24 cellular contexts compared by ENCODE assay signal in the genomic region with DNA sequence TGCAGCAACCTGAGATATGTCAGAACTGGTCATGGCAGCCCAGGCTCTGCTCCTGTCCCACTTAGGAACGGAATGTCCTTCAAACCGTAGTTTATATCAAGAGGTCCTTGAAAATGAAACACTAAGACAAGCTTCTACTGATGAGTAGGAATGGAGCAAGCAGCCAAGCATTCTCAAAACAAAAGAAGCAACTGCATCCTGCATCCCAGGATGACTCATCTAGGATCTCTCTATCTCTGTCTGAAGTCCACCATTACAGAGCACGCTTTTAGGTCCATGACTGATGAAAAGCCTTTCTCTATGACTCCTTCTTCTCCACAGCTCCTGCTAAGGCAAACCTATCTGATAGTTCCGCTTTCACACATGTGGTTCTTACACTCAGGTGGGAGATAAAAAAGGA. TPM values are rescaled to one million over a fixed set of nuclear protein-coding genes. Genes with fewer than 3 reads are reported as not detected.
"Had no signal": no experiment of that assay in that cellular context is flagged by ENCODE, and none has a peak within 500 bp of the region (broad histone marks: within the 10 kb centered on the region; RNA-seq: fewer than 3 reads in every experiment).

No MANE protein-coding gene starts in this region.

- H3K4me1 ChIP-seq: vagina had no signal

- H3K27me3 ChIP-seq: testis, vagina had no signal

- H3K4me3 ChIP-seq: mucosa of descending colon, spleen, testis, vagina had no signal

- DNase-seq: activated CD4-positive, alpha-beta T cell treated with anti-CD3 and anti-CD28 coated beads, Interleukin-2, amount 10 ng/mL, durations not matched to agents 24 days and 14 days; activated CD8-positive, alpha-beta memory T cell treated with anti-CD3 and anti-CD28 coated beads, Interleukin-2, amount 10 ng/mL, durations not matched to agents 7 days and 5 days; activated CD8-positive, alpha-beta T cell treated with anti-CD3 and anti-CD28 coated beads for 36 hours; activated gamma-delta T cell treated with Interleukin-2 at 50 U/mL for 16 hours; activated T-cell treated with anti-CD3 and anti-CD28 coated beads for 4 hours; aorta; effector memory CD4-positive, alpha-beta T cell; foreskin melanocyte; mucosa of descending colon; nephron progenitor cell; nucleus accumbens; spleen; stimulated activated CD4-positive, alpha-beta T cell treated with anti-CD3 and anti-CD28 coated beads, Interleukin-4, amount 100 ng/mL, for 1 hour; stimulated activated naive CD4-positive, alpha-beta T cell; testis had no signal

- FAIRE-seq: colon had no signal

- H3K27ac ChIP-seq: spleen, testis, vagina, VCaP had no signal

- H3K9me3 ChIP-seq: mucosa of descending colon, spleen, testis, vagina had no signal

- H3K36me3 ChIP-seq: spleen, vagina had no signal

- ATAC-seq: activated CD4-positive, CD25-positive, alpha-beta regulatory T cell treated with anti-CD3 and anti-CD28 coated beads, Interleukin-2, amount 50 U/mL, for 24 hours; activated CD8-positive, alpha-beta memory T cell treated with anti-CD3 and anti-CD28 coated beads, Interleukin-2, amount 10 ng/mL, durations not matched to agents 7 days and 5 days; activated CD8-positive, alpha-beta T cell treated with anti-CD3 and anti-CD28 coated beads for 36 hours; mucosa of descending colon had no signal

RNA-seq across cellular contexts. Expression of a gene that starts 16.3 kb away (rescaled TPM):
- total RNA-seq: activated CD4-positive, alpha-beta T cell treated with anti-CD3 and anti-CD28 coated beads, Interleukin-2, amount 10 ng/mL, durations not matched to agents 24 days and 14 days; activated CD8-positive, alpha-beta memory T cell treated with anti-CD3 and anti-CD28 coated beads, Interleukin-2, amount 10 ng/mL, durations not matched to agents 7 days and 5 days; activated CD8-positive, alpha-beta T cell treated with anti-CD3 and anti-CD28 coated beads for 36 hours; activated T-helper 1 cell treated with anti-CD3 and anti-CD28 coated beads, Interleukin-12 subunit alpha, Interleukin-12 subunit beta, Interleukin-2, Interleukin-4 antibody, amounts not matched to agents 30 ng/mL and 10 ng/mL and 1 ng/mL, durations not matched to agents 14 hours and 24 hours and 36 hours; aorta; dermis microvascular lymphatic vessel endothelial cell; mucosa of descending colon; sciatic nerve; T-helper 2 cell treated with Interferon-gamma antibody and Interleukin-4, amounts not matched to agents 100 ng/mL and 5 ng/mL, for 36 hours; vagina had no signal
- polyA plus RNA-seq: aorta, esophagus had no signal
